ENCODE assay signal across 18 cellular contexts in the genomic region with DNA sequence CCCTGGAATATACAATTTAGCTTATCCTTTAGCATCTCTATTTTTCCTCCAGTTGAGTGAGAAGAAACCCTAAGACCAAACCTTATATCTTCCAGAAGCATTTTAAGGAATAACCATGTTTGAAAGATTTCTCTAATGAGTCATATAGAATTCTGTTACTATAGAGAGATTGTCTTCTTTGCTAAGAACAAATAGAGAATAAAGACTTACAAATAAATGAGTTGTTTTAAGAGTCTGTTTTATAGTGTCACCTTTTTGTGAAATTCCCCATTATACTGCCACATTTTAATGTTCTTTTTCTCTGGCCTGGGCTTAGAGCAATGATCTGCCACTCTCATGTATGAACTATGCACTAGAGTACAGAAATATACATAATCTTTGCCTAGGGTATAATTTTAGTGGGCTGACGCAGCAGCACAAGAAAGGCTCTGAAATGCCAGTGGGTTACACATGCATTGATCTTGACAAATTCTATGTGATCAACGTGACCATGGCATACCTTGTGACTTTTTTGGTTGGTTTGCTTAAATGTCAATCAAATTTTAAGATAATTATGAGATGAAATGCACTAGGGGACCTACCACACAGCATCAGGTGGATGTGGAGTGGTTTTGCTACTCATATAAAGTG.
DNase-seq lines count a peak whose midpoint lies in the region; ATAC-seq and TF ChIP-seq lines count a peak whose summit lies in the region.
"Had no signal": no experiment of that assay in that cellular context is flagged by ENCODE, and none has a peak within 500 bp of the region (broad histone marks: within the 10 kb centered on the region; RNA-seq: fewer than 3 reads in every experiment).

No MANE protein-coding gene starts in this region.

- H3F3A ChIP-seq in PC-3 (ENCODE audit: low read length, unreplicated experiment), result no peaks in the 10 kb centered on the region

- H3K79me2 ChIP-seq in PC-3 (ENCODE audit: low read length), result no peaks in the 10 kb centered on the region

- peaks cover 26% of the 10 kb centered on the region for H3K4me1 Mint-ChIP-seq in T-helper 2 cell treated with Interferon-gamma antibody and Interleukin-4, amounts not matched to agents 5 μg/mL and 100 μg/mL, for 36 hours (ENCODE audit: low read depth)
- H3K4me1 Mint-ChIP-seq in HFFc6 (ENCODE audit: low read depth), result peaks cover 40% of the 10 kb centered on the region
- peaks cover 15% of the 10 kb centered on the region for H3K4me1 Mint-ChIP-seq in central memory CD8-positive, alpha-beta T cell

- intact Hi-C loops in PC-3 (cut with micrococcal nuclease), result loop anchor here (10.0 kb wide), 1 partner anchor 242 kb away; no protein-coding TSS in a partner anchor

- H3K36me3 Mint-ChIP-seq in T-helper 2 cell treated with Interferon-gamma antibody and Interleukin-4, amounts not matched to agents 5 μg/mL and 100 μg/mL, for 36 hours (ENCODE audit: low read depth), result no peaks in the 10 kb centered on the region
- H3K36me3 Mint-ChIP-seq in HFFc6 (ENCODE audit: low read depth), result peaks cover 6% of the 10 kb centered on the region
- no peaks in the 10 kb centered on the region for H3K36me3 Mint-ChIP-seq in central memory CD8-positive, alpha-beta T cell (ENCODE audit: insufficient read depth)

- no peak overlapping the region for H3K4me3 ChIP-seq in PC-3 (ENCODE audit: low read length)
- H3K4me3 ChIP-seq: BLaER1 treated with 17β-estradiol and CSF1 and Interleukin-3, amounts not matched to agents 10 nM and 100 nM; GM23338 had no signal

- CTCF ChIA-PET in PC-3 (lab: Charles Lee), result no interaction called here
- CTCF ChIA-PET in RWPE1 (lab: Yijun Ruan, JAX), result interaction anchor here (0.6 kb wide), 1 partner anchor 25 kb away, joined by 5 read pairs; no protein-coding TSS in a partner anchor

- no peaks in the 10 kb centered on the region for H3K9me2 ChIP-seq in PC-3 (replicated peaks; ENCODE audit: low read length)

- H3K4me2 ChIP-seq in PC-3 (ENCODE audit: low read length), result no peak overlapping the region
- H3K4me2 ChIP-seq: BLaER1 treated with 17β-estradiol and CSF1 and Interleukin-3, amounts not matched to agents 10 nM and 100 nM; GM23338 had no signal

- no peaks in the 10 kb centered on the region for H3K27me3 Mint-ChIP-seq in T-helper 2 cell treated with Interferon-gamma antibody and Interleukin-4, amounts not matched to agents 5 μg/mL and 100 μg/mL, for 36 hours (ENCODE audit: low read depth)
- no peaks in the 10 kb centered on the region for H3K27me3 Mint-ChIP-seq in HFFc6 (ENCODE audit: insufficient read depth)
- no peaks in the 10 kb centered on the region for H3K27me3 Mint-ChIP-seq in central memory CD8-positive, alpha-beta T cell

- no peaks in the 10 kb centered on the region for H3K27me3 ChIP-seq in PC-3 (ENCODE audit: low read length)

- no TSS peak for BruUV-seq in PC-3 (replicated peaks; lab: Mats Ljungman, UMichigan)

- no peaks in the 10 kb centered on the region for H3K9me3 ChIP-seq in PC-3 (ENCODE audit: low read length)
- H3K9me3 ChIP-seq: BLaER1 treated with 17β-estradiol and CSF1 and Interleukin-3, amounts not matched to agents 10 nM and 100 nM had no signal

- ATAC-seq in PC-3 (peak; percentile 75), HG02840 (IDR thresholded peaks at IDR 0.05; ENCODE audit: low FRiP score, unreplicated experiment) (no peak)
- no peak for ATAC-seq in central memory CD8-positive, alpha-beta T cell (replicated peaks; ENCODE audit: extremely low read depth, poor library complexity, severe bottlenecking)
- ATAC-seq: GM23338 had no signal

- no peaks in the 10 kb centered on the region for H3K9me3 Mint-ChIP-seq in T-helper 2 cell treated with Interferon-gamma antibody and Interleukin-4, amounts not matched to agents 5 μg/mL and 100 μg/mL, for 36 hours
- peaks cover 6% of the 10 kb centered on the region for H3K9me3 Mint-ChIP-seq in HFFc6
- H3K9me3 Mint-ChIP-seq in central memory CD8-positive, alpha-beta T cell, result no peaks in the 10 kb centered on the region
- H3K9me3 Mint-ChIP-seq: GM23338 had no signal

- DNase-seq in T-helper 2 cell treated with Interferon-gamma antibody and Interleukin-4, amounts not matched to agents 5 μg/mL and 100 μg/mL, for 36 hours (ENCODE audit: low spot score), result no peak
- DNase-seq in T-helper 2 cell, result no peak
- DNase-seq in HFFc6, result no peak
- DNase-seq in PC-3, result peak; percentile 15
- no peak for DNase-seq in central memory CD8-positive, alpha-beta T cell (ENCODE audit: low spot score in 2 of 2)
- DNase-seq in RWPE1 (ENCODE audit: low spot score), result no peak
- no peak for DNase-seq in pons (ENCODE audit: low spot score)
- DNase-seq: GDM1, HCEC 1CT, KG1, NCI-H1694 treated with DMSO at 0.1 percent for 48 hours, NCI-H2081 treated with DMSO at 0.1 percent for 48 hours, NCI-H524 treated with DMSO at 0.1 percent for 48 hours, SHP77 had no signal

- peak overlapping the region; percentile 8 for H3K4me3 Mint-ChIP-seq in T-helper 2 cell treated with Interferon-gamma antibody and Interleukin-4, amounts not matched to agents 5 μg/mL and 100 μg/mL, for 36 hours
- H3K4me3 Mint-ChIP-seq in HFFc6, result peak overlapping the region; percentile 16; the same call in 1 of the 2 replicates
- H3K4me3 Mint-ChIP-seq in central memory CD8-positive, alpha-beta T cell, result no peak overlapping the region
- H3K4me3 Mint-ChIP-seq: GM23338 had no signal

- no peaks in the 10 kb centered on the region for H4K20me1 ChIP-seq in PC-3 (ENCODE audit: low read length)
- H4K20me1 ChIP-seq: BLaER1 treated with 17β-estradiol and CSF1 and Interleukin-3, amounts not matched to agents 10 nM and 100 nM had no signal

- no peak overlapping the region for H3K9ac ChIP-seq in PC-3 (ENCODE audit: low read length)
- H3K9ac ChIP-seq: BLaER1 treated with 17β-estradiol and CSF1 and Interleukin-3, amounts not matched to agents 10 nM and 100 nM had no signal

- H3K27ac ChIP-seq in PC-3 (ENCODE audit: low read length) (no peak overlapping the region), RWPE1 (no peak overlapping the region)
- H3K27ac ChIP-seq: 22Rv1; BLaER1 treated with 17β-estradiol and CSF1 and Interleukin-3, amounts not matched to agents 10 nM and 100 nM had no signal

- peaks cover 19% of the 10 kb centered on the region for H3K4me1 ChIP-seq in PC-3 (ENCODE audit: insufficient read depth, low read length)

- TF ChIP-seq CTCF in HFFc6 (IDR thresholded peaks at IDR 0.05) (no peak), PC-3 (conservative IDR thresholded peaks at IDR 0.05; ENCODE audit: low read depth, low read length) (no peak), RWPE1 (conservative IDR thresholded peaks at IDR 0.05; ENCODE audit: low read depth) (no peak)

- no peak overlapping the region for H3K27ac Mint-ChIP-seq in T-helper 2 cell treated with Interferon-gamma antibody and Interleukin-4, amounts not matched to agents 5 μg/mL and 100 μg/mL, for 36 hours
- peak overlapping the region; percentile 51 for H3K27ac Mint-ChIP-seq in HFFc6
- H3K27ac Mint-ChIP-seq in central memory CD8-positive, alpha-beta T cell (ENCODE audit: low read depth), result peak overlapping the region; percentile 36
- H3K27ac Mint-ChIP-seq: GM23338 had no signal

- no peaks in the 10 kb centered on the region for H3K36me3 ChIP-seq in PC-3 (ENCODE audit: low read depth, low read length)
- H3K36me3 ChIP-seq: BLaER1 treated with 17β-estradiol and CSF1 and Interleukin-3, amounts not matched to agents 10 nM and 100 nM had no signal

- POLR2A ChIA-PET in PC-3 (lab: Charles Lee; ENCODE audit: unreplicated experiment), result no interaction called here
- POLR2A ChIA-PET in RWPE1 (lab: Yijun Ruan, JAX; ENCODE audit: low non-redundant PET), result no interaction called here

- no peak overlapping the region for H2AFZ ChIP-seq in PC-3 (ENCODE audit: low read length)
- H2AFZ ChIP-seq: GM23338 had no signal
